In genomic region chr15:101269479-101270223, GRCh38 we compare ENCODE assay signal across 10 cellular contexts. TPM values are rescaled to one million over a fixed set of nuclear protein-coding genes. Genes with fewer than 3 reads are reported as not detected.
DNase-seq lines count a peak whose midpoint lies in the region; ATAC-seq and TF ChIP-seq lines count a peak whose summit lies in the region.
"Had no signal": no experiment of that assay in that cellular context is flagged by ENCODE, and none has a peak within 500 bp of the region (broad histone marks: within the 10 kb centered on the region; RNA-seq: fewer than 3 reads in every experiment).

No MANE protein-coding gene starts in this region.

- intact Hi-C loops in MCF 10A (cut with micrococcal nuclease) (no loop called here), breast epithelium (cut with DNase I; ENCODE audit: low total_unique reads) (no loop called here), testis (cut with DNase I; ENCODE audit: low total_unique reads) (no loop called here), spleen (cut with DNase I; ENCODE audit: low total_unique reads) (loop anchor here (10.0 kb wide), 1 partner anchor 645 kb away; no protein-coding TSS in a partner anchor)

- no peak for TF ChIP-seq POLR2A in breast epithelium (IDR thresholded peaks at IDR 0.05)
- no peak for TF ChIP-seq POLR2A in testis (IDR thresholded peaks at IDR 0.05)
- TF ChIP-seq POLR2A in spleen (IDR thresholded peaks at IDR 0.05) = no peak

- H3K27ac ChIP-seq in breast epithelium (no peak overlapping the region), RWPE1 (0 out of 2 replicates have a peak overlapping the region, but pooled peaks have one; percentile 2), testis (no peak overlapping the region), spleen (no peak overlapping the region)

- POLR2A ChIA-PET in MCF 10A (lab: Yijun Ruan, JAX) (no interaction called here), RWPE1 (lab: Yijun Ruan, JAX; ENCODE audit: low non-redundant PET) (interaction anchor here (0.7 kb wide), 1 partner anchor 475 kb away, joined by 14 read pairs; no protein-coding TSS in a partner anchor)

- no TSS peak for BruUV-seq in MCF 10A (replicated peaks; lab: Mats Ljungman, UMichigan)

- H3K9me3 ChIP-seq in breast epithelium = no peaks in the 10 kb centered on the region
- H3K9me3 ChIP-seq in testis = no peaks in the 10 kb centered on the region
- no peaks in the 10 kb centered on the region for H3K9me3 ChIP-seq in spleen

- peak overlapping the region; percentile 68 for H3K27ac Mint-ChIP-seq in MCF 10A (ENCODE audit: low read depth, unreplicated experiment)

- TF ChIP-seq CTCF in MCF 10A (IDR thresholded peaks at IDR 0.05; ENCODE audit: unreplicated experiment) (peak; percentile 40), breast epithelium (IDR thresholded peaks at IDR 0.05) (no peak), RWPE1 (conservative IDR thresholded peaks at IDR 0.05; ENCODE audit: low read depth) (no peak; the same call in 1 of the 2 replicates), fibroblast of the aortic adventitia (IDR thresholded peaks at IDR 0.05; ENCODE audit: insufficient read depth, low read length) (peak; percentile 45), testis (IDR thresholded peaks at IDR 0.05) (peak in 2 of 3 experiments; percentile 13 to 20), spleen (IDR thresholded peaks at IDR 0.05 in 8 of 11, conservative IDR thresholded peaks at IDR 0.05 in 3 of 11) (no peak), omental fat pad (IDR thresholded peaks at IDR 0.05) (no peak)

- H3K36me3 Mint-ChIP-seq in MCF 10A (ENCODE audit: insufficient read depth, unreplicated experiment) = peaks cover 58% of the 10 kb centered on the region

- peak; percentile 29 for DNase-seq in MCF 10A (ENCODE audit: unreplicated experiment)
- no peak for DNase-seq in breast epithelium (ENCODE audit: low spot score in 2 of 2)
- DNase-seq in RWPE1 (ENCODE audit: low spot score) = no peak
- DNase-seq in fibroblast of the aortic adventitia (ENCODE audit: low read depth) = no peak
- no peak for DNase-seq in testis
- DNase-seq in spleen = no peak
- DNase-seq in omental fat pad (ENCODE audit: low spot score) = no peak
- DNase-seq: activated naive CD4-positive, alpha-beta T cell; foreskin melanocyte had no signal

- ATAC-seq in GM19397 (IDR thresholded peaks at IDR 0.05; ENCODE audit: unreplicated experiment) = no peak
- ATAC-seq in omental fat pad (ENCODE audit: low FRiP score) = no peak

- H3K4me1 ChIP-seq in breast epithelium (peaks cover 5 to 10% of the 10 kb centered on the region in 2 donors), testis (no peaks in the 10 kb centered on the region), spleen (peaks cover 4 to 26% (median 10%) of the 10 kb centered on the region in 6 donors)

- no peak overlapping the region for H3K4me3 Mint-ChIP-seq in MCF 10A (ENCODE audit: unreplicated experiment)

- H3K9me3 Mint-ChIP-seq in MCF 10A (ENCODE audit: unreplicated experiment) = no peaks in the 10 kb centered on the region

- H3K27me3 ChIP-seq in breast epithelium = no peaks in the 10 kb centered on the region
- H3K27me3 ChIP-seq in testis = no peaks in the 10 kb centered on the region
- H3K27me3 ChIP-seq in spleen (replicated peaks in 1 of 7) = no peaks in the 10 kb centered on the region

- CTCF ChIA-PET in MCF 10A (lab: Yijun Ruan, JAX) (interaction anchor here (0.7 to 1.3 kb wide), 5 partner anchors 11 to 18 kb away, joined by 3 to 4 read pairs (median 3); partner anchors contain the start of gene CHSY1), RWPE1 (lab: Yijun Ruan, JAX) (interaction anchor here (0.6 to 1.4 kb wide), 3 partner anchors 11 to 261 kb away, joined by 4 to 8 read pairs (median 4); no protein-coding TSS in a partner anchor)

- H3K4me3 ChIP-seq in breast epithelium (no peak overlapping the region), fibroblast of the aortic adventitia (ENCODE audit: low read depth, low read length) (no peak overlapping the region), testis (no peak overlapping the region), spleen (no peak overlapping the region)

- H3K36me3 ChIP-seq in breast epithelium = peaks cover 27% of the 10 kb centered on the region
- peaks cover 5% of the 10 kb centered on the region for H3K36me3 ChIP-seq in testis (ENCODE audit: low read depth, missing control alignments)
- peaks cover 0 to 66% (median 56%) of the 10 kb centered on the region in 6 donors for H3K36me3 ChIP-seq in spleen

- WGBS in testis, 2 donors = 85 to 94% methylated on average over 16 of the region's 16 CpGs
- WGBS in spleen, 5 donors = 90 to 93% (median 92%) methylated on average over 16 of the region's 16 CpGs

- no peaks in the 10 kb centered on the region for H3K27me3 Mint-ChIP-seq in MCF 10A (ENCODE audit: insufficient read depth, unreplicated experiment)

- peaks cover 5% of the 10 kb centered on the region for H3K4me1 Mint-ChIP-seq in MCF 10A (ENCODE audit: insufficient read depth, unreplicated experiment)

RNA-seq across cellular contexts. Expression of gene SELENOS, which starts 7.6 kb away (rescaled TPM):
- total RNA-seq in MCF 10A (2022) (145 and 187 TPM in 2 replicates), breast epithelium (10 to 100 TPM; 56.1 to 76.8 (median 76.4) TPM), fibroblast of the aortic adventitia (ENCODE audit: low replicate concordance) (52.7 and 65.3 TPM in 2 replicates), testis (100 to 1,000 TPM; 128 to 134 TPM), spleen (100 to 1,000 TPM in 1 of 7 donors, 10 to 100 TPM in 6; 47.3 to 109 (median 63.8) TPM), omental fat pad (10 to 100 TPM; 61.0 to 99.4 (median 92.3) TPM)
- polyA plus RNA-seq in testis (ENCODE audit: insufficient read depth, low read depth, low replicate concordance) (178 TPM), spleen (10 to 100 TPM; 25.7 to 41.1 (median 39.7) TPM)

RNA-seq across cellular contexts. Expression of gene CHSY1, which starts 17.8 kb away (rescaled TPM):
- total RNA-seq in MCF 10A (2022) = 24.3 and 29.8 TPM in 2 replicates
- 10 to 100 TPM; 22.6 to 36.7 (median 33.4) TPM for total RNA-seq in breast epithelium
- total RNA-seq in fibroblast of the aortic adventitia (ENCODE audit: low replicate concordance) = 34.4 and 40.9 TPM in 2 replicates
- 10 to 100 TPM; 31.1 to 36.1 TPM for total RNA-seq in testis
- polyA plus RNA-seq in testis (ENCODE audit: insufficient read depth, low read depth, low replicate concordance) = 20.0 TPM
- total RNA-seq in spleen = 10 to 100 TPM; 50.2 to 99.5 (median 55.9) TPM
- 1 to 10 TPM; 6.8 to 9.2 (median 8.3) TPM for polyA plus RNA-seq in spleen
- total RNA-seq in omental fat pad = 10 to 100 TPM; 16.9 to 85.3 (median 39.4) TPM

RNA-seq across cellular contexts. Expression of gene SNRPA1, which starts 25.4 kb away (rescaled TPM):
- total RNA-seq in MCF 10A (2022) = 99.4 and 99.5 TPM in 2 replicates
- total RNA-seq in breast epithelium = 10 to 100 TPM; 26.4 to 51.1 (median 44.3) TPM
- 17.5 and 26.2 TPM in 2 replicates for total RNA-seq in fibroblast of the aortic adventitia (ENCODE audit: low replicate concordance)
- 10 to 100 TPM; 91.0 to 91.1 TPM for total RNA-seq in testis
- polyA plus RNA-seq in testis (ENCODE audit: insufficient read depth, low read depth, low replicate concordance) = 121 TPM
- 10 to 100 TPM; 56.2 to 85.4 (median 68.8) TPM for total RNA-seq in spleen
- polyA plus RNA-seq in spleen = 10 to 100 TPM; 74.6 to 75.1 (median 74.7) TPM
- total RNA-seq in omental fat pad = 10 to 100 TPM; 25.6 to 47.7 (median 29.3) TPM

Comparison
In these comparisons a context has a peak if more than half of its experiments do, and no peak if none do; other contexts are left out.
1. CTCF ChIP-seq: peak in MCF 10A (single experiment), fibroblast of the aortic adventitia (single experiment) and testis (2 of 3); none in breast epithelium (0 of 3), RWPE1 (single experiment), spleen (0 of 11) and omental fat pad (0 of 3).